In genomic region chr4:54027311-54027710, GRCh38 we compare ENCODE assay signal across 20 cellular contexts. TPM values are rescaled to one million over a fixed set of nuclear protein-coding genes. Genes with fewer than 3 reads are reported as not detected.
DNase-seq lines count a peak whose midpoint lies in the region; ATAC-seq, FAIRE-seq and TF ChIP-seq lines count a peak whose summit lies in the region.
"Had no signal": no experiment of that assay in that cellular context is flagged by ENCODE, and none has a peak within 500 bp of the region (broad histone marks: within the 10 kb centered on the region; RNA-seq: fewer than 3 reads in every experiment).

No MANE protein-coding gene starts in this region.

- H3K27ac Mint-ChIP-seq in activated CD8-positive, alpha-beta T cell treated with anti-CD3 and anti-CD28 coated beads for 36 hours, result no peak overlapping the region
- H3K27ac Mint-ChIP-seq: CD4-positive, alpha-beta T cell had no signal

- H3K79me2 ChIP-seq in SU-DHL-6 (ENCODE audit: insufficient read depth, low read length), result no peaks in the 10 kb centered on the region; the same call in 1 of the 2 replicates

- CTCF ChIA-PET in activated CD8-positive, alpha-beta T cell treated with anti-CD3 and anti-CD28 coated beads for 36 hours (lab: Charles Lee), result no interaction called here

- H3K9me3 ChIP-seq in HUES64 (ENCODE audit: insufficient read depth, low read depth, low read length) (no peaks in the 10 kb centered on the region), SU-DHL-6 (ENCODE audit: insufficient read depth, low read length) (no peaks in the 10 kb centered on the region), iPS-18a (ENCODE audit: control insufficient read depth, low read depth, low read length) (no peaks in the 10 kb centered on the region)
- H3K9me3 ChIP-seq: A549 had no signal

- TF ChIP-seq CTCF in SU-DHL-6 (IDR thresholded peaks at IDR 0.05; ENCODE audit: insufficient read depth, low read length, poor library complexity, severe bottlenecking), result no peak
- no peak for TF ChIP-seq CTCF in activated CD8-positive, alpha-beta T cell treated with anti-CD3 and anti-CD28 coated beads for 36 hours (IDR thresholded peaks at IDR 0.05)

- H3K4me3 ChIP-seq in HUES64 (ENCODE audit: low read length) (no peak overlapping the region), SU-DHL-6 (ENCODE audit: insufficient read depth, low read length, poor library complexity, severe bottlenecking) (no peak overlapping the region), iPS-18a (ENCODE audit: low read length) (no peak overlapping the region)
- H3K4me3 ChIP-seq: A549 had no signal

- H3K4me1 ChIP-seq in HUES64 (ENCODE audit: insufficient read depth, low read length), result peaks cover 32% of the 10 kb centered on the region
- H3K4me1 ChIP-seq in iPS-18a (ENCODE audit: control insufficient read depth, low read depth, low read length), result peaks cover 28% of the 10 kb centered on the region
- H3K4me1 ChIP-seq: A549, Caco-2 had no signal

- H3K27me3 Mint-ChIP-seq in activated CD8-positive, alpha-beta T cell treated with anti-CD3 and anti-CD28 coated beads for 36 hours, result no peaks in the 10 kb centered on the region
- H3K27me3 Mint-ChIP-seq: CD4-positive, alpha-beta T cell had no signal

- H3K36me3 ChIP-seq in HUES64 (ENCODE audit: insufficient read depth, low read length) (no peaks in the 10 kb centered on the region), SU-DHL-6 (ENCODE audit: low read length) (no peaks in the 10 kb centered on the region), iPS-18a (ENCODE audit: control insufficient read depth, low read depth, low read length) (no peaks in the 10 kb centered on the region)

- H3K27ac ChIP-seq in HUES64 (ENCODE audit: low read depth, low read length), result 0 out of 2 replicates have a peak overlapping the region, but pooled peaks have one; percentile 10
- H3K27ac ChIP-seq in SU-DHL-6 (ENCODE audit: low read depth, low read length), result peak overlapping the region; percentile 35; the same call in 1 of the 2 replicates
- H3K27ac ChIP-seq in iPS-18a (ENCODE audit: low read length), result peak overlapping the region; percentile 34
- H3K27ac ChIP-seq: 22Rv1, A549, C4-2B, HL-60 had no signal

- POLR2A ChIA-PET in activated CD8-positive, alpha-beta T cell treated with anti-CD3 and anti-CD28 coated beads for 36 hours (lab: Charles Lee), result no interaction called here

- H2AFZ ChIP-seq in SU-DHL-6 (ENCODE audit: low read depth, low read length, severe bottlenecking), result no peak overlapping the region

- H3K9me3 Mint-ChIP-seq in activated CD8-positive, alpha-beta T cell treated with anti-CD3 and anti-CD28 coated beads for 36 hours, result no peaks in the 10 kb centered on the region
- H3K9me3 Mint-ChIP-seq: CD4-positive, alpha-beta T cell had no signal

- no CpG with 5 or more reads among the region's 1 CpG for WGBS in HUES64

- H3K36me3 Mint-ChIP-seq in activated CD8-positive, alpha-beta T cell treated with anti-CD3 and anti-CD28 coated beads for 36 hours (ENCODE audit: low read depth), result peaks cover 5% of the 10 kb centered on the region

- H3K4me3 Mint-ChIP-seq in activated CD8-positive, alpha-beta T cell treated with anti-CD3 and anti-CD28 coated beads for 36 hours, result no peak overlapping the region
- H3K4me3 Mint-ChIP-seq: CD4-positive, alpha-beta T cell had no signal

- H3F3A ChIP-seq in SU-DHL-6 (ENCODE audit: insufficient read depth), result 0 out of 2 replicates have a peak, but pooled peaks cover 3% of the 10 kb centered on the region

- no peaks in the 10 kb centered on the region for H4K20me1 ChIP-seq in SU-DHL-6 (ENCODE audit: low read depth, low read length)

- no peak overlapping the region for H3K4me2 ChIP-seq in SU-DHL-6 (ENCODE audit: low read depth, low read length, poor library complexity, severe bottlenecking)
- H3K4me2 ChIP-seq: A549 had no signal

- no peak overlapping the region for H3K9ac ChIP-seq in HUES64 (ENCODE audit: low read depth, low read length)
- 0 out of 2 replicates have a peak overlapping the region, but pooled peaks have one; percentile 3 for H3K9ac ChIP-seq in SU-DHL-6 (ENCODE audit: low read length)
- H3K9ac ChIP-seq in iPS-18a (ENCODE audit: low read length), result no peak overlapping the region

- no peak for ATAC-seq in activated CD8-positive, alpha-beta T cell treated with anti-CD3 and anti-CD28 coated beads for 36 hours
- ATAC-seq in GM19455 (IDR thresholded peaks at IDR 0.05; ENCODE audit: unreplicated experiment), result no peak
- ATAC-seq: A549 had no signal

- intact Hi-C loops in activated CD8-positive, alpha-beta T cell treated with anti-CD3 and anti-CD28 coated beads for 36 hours (cut with micrococcal nuclease), result no loop called here

- peak; percentile 26 for FAIRE-seq in GM19239 (lab: Jason Lieb, UNC)
- FAIRE-seq: A549, D721Med, G401.6, GM12891, H1 had no signal

- DNase-seq in GM19239 (ENCODE audit: insufficient read length, low spot score) (no peak), NCI-H146 treated with DMSO at 0.1 percent for 48 hours (lab: John Stamatoyannopoulos, UW; ENCODE audit: unreplicated experiment) (no peak), MV-4-11 (lab: John Stamatoyannopoulos, UW) (no peak)
- no peak for DNase-seq in activated CD8-positive, alpha-beta T cell treated with anti-CD3 and anti-CD28 coated beads for 36 hours
- DNase-seq: AML-193; Caco-2; CD4-positive, alpha-beta T cell; H9 had no signal

- no peaks in the 10 kb centered on the region for H3K9me2 ChIP-seq in SU-DHL-6 (replicated peaks; ENCODE audit: insufficient read depth, low read length)

- H3K4me1 Mint-ChIP-seq in activated CD8-positive, alpha-beta T cell treated with anti-CD3 and anti-CD28 coated beads for 36 hours (ENCODE audit: low read depth), result peaks cover 21% of the 10 kb centered on the region

- H3K27me3 ChIP-seq in HUES64 (ENCODE audit: insufficient read depth, low read length) (no peaks in the 10 kb centered on the region), SU-DHL-6 (ENCODE audit: low read length) (no peaks in the 10 kb centered on the region), iPS-18a (ENCODE audit: control insufficient read depth, insufficient read depth, low read length) (no peaks in the 10 kb centered on the region)

RNA-seq across cellular contexts. Expression of gene CHIC2, which starts 37.1 kb away (rescaled TPM):
- polyA plus RNA-seq in HUES64 (2013, experiment 1 of 2), result 11.6 TPM
- polyA plus RNA-seq in HUES64 (2013, experiment 2 of 2), result 9.3 TPM
- total RNA-seq in activated CD8-positive, alpha-beta T cell treated with anti-CD3 and anti-CD28 coated beads for 36 hours, result 10 to 100 TPM; 16.8 to 17.5 TPM
